Comparison of ENCODE assay signal across 21 cellular contexts in the genomic region with DNA sequence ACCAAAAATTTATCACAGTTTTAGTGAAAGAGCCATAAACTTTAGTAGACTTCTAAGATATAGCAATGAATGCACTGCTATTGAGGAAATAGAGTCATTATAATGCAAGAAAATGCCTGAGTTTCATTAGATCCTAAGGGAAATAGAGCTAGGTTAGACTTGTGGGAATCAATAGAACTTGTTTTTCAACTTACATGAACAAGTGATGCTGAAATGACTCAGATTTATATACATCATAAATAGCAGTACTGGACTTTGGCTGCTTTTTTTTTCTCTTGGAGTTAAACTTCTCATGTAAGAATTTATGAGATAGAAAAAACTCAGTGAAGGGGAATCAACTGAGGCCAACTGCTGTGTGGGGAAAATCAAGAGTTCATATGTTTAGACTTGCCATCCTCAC.
"Had no signal": no experiment of that assay in that cellular context is flagged by ENCODE, and none has a peak within 500 bp of the region (broad histone marks: within the 10 kb centered on the region; RNA-seq: fewer than 3 reads in every experiment).

No MANE protein-coding gene starts in this region.

- H3K4me3 ChIP-seq: ascending aorta, body of pancreas, Peyer's patch had no signal

- H3K27ac ChIP-seq: ascending aorta, body of pancreas had no signal

- ATAC-seq: activated CD4-positive, CD25-positive, alpha-beta regulatory T cell treated with anti-CD3 and anti-CD28 coated beads, Interleukin-2, amount 50 U/mL, for 24 hours; activated CD8-positive, alpha-beta T cell treated with anti-CD3 and anti-CD28 coated beads, Interleukin-2, amount 10 ng/mL, durations not matched to agents 7 days and 5 days; body of pancreas had no signal

- H3K27me3 ChIP-seq: ascending aorta, body of pancreas, Peyer's patch had no signal

- H3K36me3 ChIP-seq: ascending aorta, Peyer's patch had no signal

- DNase-seq: activated CD4-positive, alpha-beta T cell treated with anti-CD3 and anti-CD28 coated beads for 4 hours; activated CD4-positive, alpha-beta T cell treated with anti-CD3 and anti-CD28 coated beads, Interleukin-2, amount 50 U/mL, for 4 hours; activated CD8-positive, alpha-beta memory T cell treated with anti-CD3 and anti-CD28 coated beads, Interleukin-2, amount 50 U/mL, for 48 hours; activated CD8-positive, alpha-beta T cell treated with anti-CD3 and anti-CD28 coated beads, Interleukin-2, amount 10 ng/mL, durations not matched to agents 7 days and 5 days; activated naive CD4-positive, alpha-beta T cell treated with anti-CD3 and anti-CD28 coated beads, Interleukin-2, amount 50 U/mL, for 16 hours; activated T-cell treated with anti-CD3 and anti-CD28 coated beads, Interleukin-2, amount 50 U/mL, for 1 hour; amniotic stem cell; body of pancreas; KG1; NCI-H1092; NCI-H1417; NCI-H2029; NCI-H2107; NCI-H510A treated with DMSO at 0.1 percent for 48 hours; NCI-H69; NK-92 treated with Interleukin-12 subunit alpha and Interleukin-12 subunit beta, amount 100 ng/mL, for 24 hours; OCI-M1; Peyer's patch; SHP77 treated with DMSO at 0.1 percent for 48 hours had no signal

- H3K4me1 ChIP-seq: ascending aorta, body of pancreas had no signal

- H3K9me3 ChIP-seq: ascending aorta, body of pancreas, Peyer's patch had no signal
